8 cellular contexts compared by ENCODE assay signal in the genomic region with DNA sequence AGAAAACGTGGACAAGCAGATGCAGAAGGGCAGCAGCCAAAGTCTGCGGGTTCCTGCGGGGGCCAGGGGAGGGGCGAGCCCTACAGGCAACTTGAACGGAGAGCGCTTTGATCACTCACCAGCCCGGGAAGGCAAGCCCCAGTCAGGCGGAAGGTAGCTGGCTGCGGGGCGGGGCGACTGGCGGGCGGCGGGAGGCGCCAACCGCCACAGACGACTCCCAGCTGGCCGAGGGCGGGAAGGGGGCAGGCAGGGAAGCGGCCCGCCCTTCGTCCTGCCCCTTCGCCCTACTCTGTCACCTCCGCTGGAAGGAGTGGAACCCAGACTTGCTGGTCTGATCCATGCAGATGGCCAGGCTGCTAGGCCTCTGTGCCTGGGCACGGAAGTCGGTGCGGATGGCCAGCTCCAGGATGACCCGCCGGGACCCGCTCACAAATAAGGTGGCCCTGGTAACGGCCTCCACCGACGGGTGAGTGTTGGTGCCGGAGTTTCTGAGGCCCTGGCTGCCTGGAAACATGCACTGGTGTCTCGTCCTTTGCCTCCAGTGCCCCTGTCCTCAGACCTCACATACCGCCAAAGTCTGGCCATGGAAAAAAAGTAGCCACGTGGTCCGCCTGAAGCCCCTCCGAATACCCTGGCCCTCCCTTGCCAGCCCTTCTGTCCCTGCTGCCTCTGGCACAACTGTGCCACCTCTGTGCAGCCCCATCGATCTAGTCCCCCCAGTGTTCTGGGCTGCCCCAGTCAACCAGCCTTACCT. TPM values are rescaled to one million over a fixed set of nuclear protein-coding genes. Genes with fewer than 3 reads are reported as not detected.
DNase-seq lines count a peak whose midpoint lies in the region; ATAC-seq, FAIRE-seq and TF ChIP-seq lines count a peak whose summit lies in the region.
"Not testable (repeated sequence)": the region's sequence is repeated elsewhere in the genome, so short reads cannot be mapped to it uniquely, and the experiment has no call there.

Gene DHRS4L2, plus strand, starts transcription at position 320 of the 754 bp plus-strand sequence. Its CDS starts 19 bp downstream, at position 339.

- H3K4me2 ChIP-seq in endothelial cell of umbilical vein (ENCODE audit: insufficient read depth, low read length), result peak within 1 kb of the TSS; percentile 36

- H3K4me1 Mint-ChIP-seq in CD8-positive, alpha-beta memory T cell, result peaks cover 15 to 22% (median 19%) of the 10 kb centered on the region in 3 donors
- H3K4me1 Mint-ChIP-seq in mesothelial cell of epicardium, result peaks cover 16% of the 10 kb centered on the region

- H3K4me1 ChIP-seq in CD8-positive, alpha-beta memory T cell (ENCODE audit: insufficient read depth, low read length); endothelial cell of umbilical vein (ENCODE audit: control insufficient read depth, extremely low read depth, insufficient read depth, low read length): not testable (repeated sequence)

- H3K9me3 ChIP-seq in CD8-positive, alpha-beta memory T cell (ENCODE audit: low read length); endothelial cell of umbilical vein (replicated peaks; ENCODE audit: control insufficient read depth, insufficient read depth, low read length): not testable (repeated sequence)

- peak within 1 kb of the TSS; percentile 79 to 90 (median 85) for H3K4me3 Mint-ChIP-seq in CD8-positive, alpha-beta memory T cell
- peak within 1 kb of the TSS; percentile 66 for H3K4me3 Mint-ChIP-seq in mesothelial cell of epicardium

- H2AFZ ChIP-seq in endothelial cell of umbilical vein (ENCODE audit: low read depth, low read length), result peak within 1 kb of the TSS; percentile 82

- ATAC-seq in GM19438 (IDR thresholded peaks at IDR 0.05; ENCODE audit: low read depth, unreplicated experiment) (peak; percentile 94), HG03439 (IDR thresholded peaks at IDR 0.05; ENCODE audit: unreplicated experiment) (peak; percentile 90)

- not testable (repeated sequence) for H3K9me1 ChIP-seq in endothelial cell of umbilical vein (replicated peaks; ENCODE audit: control insufficient read depth, extremely low read depth, insufficient read depth, low read length)

- peak within 1 kb of the TSS; percentile 4 to 98 (median 88) for H3K27ac Mint-ChIP-seq in CD8-positive, alpha-beta memory T cell
- peak within 1 kb of the TSS; percentile 78 for H3K27ac Mint-ChIP-seq in mesothelial cell of epicardium

- dilution Hi-C loops in endothelial cell of umbilical vein (cut with MboI; ENCODE audit: extremely low pct_ligation_motif_present, low sequenced_read_pairs), result not testable (repeated sequence)

- POLR2A ChIA-PET in CD8-positive, alpha-beta memory T cell (lab: Charles Lee), result interaction anchor here (1.4 kb wide), 1 partner anchor 152 kb away, joined by 3 read pairs; the partner anchor contains the start of gene EMC9
- POLR2A ChIA-PET in endothelial cell of umbilical vein (lab: Charles Lee), result not testable (repeated sequence)

- peak; percentile 87 for FAIRE-seq in endothelial cell of umbilical vein (lab: Jason Lieb, UNC)

- H3K27me3 Mint-ChIP-seq in CD8-positive, alpha-beta memory T cell; mesothelial cell of epicardium (ENCODE audit: low read depth): not testable (repeated sequence)

- H4K20me1 ChIP-seq in endothelial cell of umbilical vein (replicated peaks; ENCODE audit: control insufficient read depth, extremely low read depth, insufficient read depth, low read length), result not testable (repeated sequence)

- not testable (repeated sequence) for H3K27me3 ChIP-seq in CD8-positive, alpha-beta memory T cell (ENCODE audit: insufficient read depth, low read length, poor library complexity, severe bottlenecking); endothelial cell of umbilical vein (ENCODE audit: control insufficient read depth in 2 of 2, insufficient read depth in 2 of 2, low read length in 2 of 2)

- H3K36me3 ChIP-seq in CD8-positive, alpha-beta memory T cell (ENCODE audit: insufficient read depth, low read length); endothelial cell of umbilical vein (ENCODE audit: control insufficient read depth in 2 of 2, extremely low read depth in 1 of 2, insufficient read depth in 2 of 2, low read length in 2 of 2): not testable (repeated sequence)

- not testable (repeated sequence) for BruUV-seq in endothelial cell of umbilical vein (replicated peaks; lab: Mats Ljungman, UMichigan)

- H3K27ac ChIP-seq in CD8-positive, alpha-beta memory T cell (ENCODE audit: low read depth, low read length); endothelial cell of umbilical vein (ENCODE audit: insufficient read depth, low read depth, low read length): not testable (repeated sequence)

- TF ChIP-seq CTCF in endothelial cell of umbilical vein (IDR thresholded peaks at IDR 0.05; ENCODE audit: extremely low read depth in 1 of 2, insufficient read depth in 1 of 2, low read depth in 1 of 2, low read length in 2 of 2); mesothelial cell of epicardium (IDR thresholded peaks at IDR 0.05; ENCODE audit: unreplicated experiment): not testable (repeated sequence)

- not testable (repeated sequence) for H3K9ac ChIP-seq in endothelial cell of umbilical vein (replicated peaks; ENCODE audit: extremely low read depth, insufficient read depth, low read length)

- TF ChIP-seq POLR2A in endothelial cell of umbilical vein (IDR thresholded peaks at IDR 0.05; ENCODE audit: low read depth, low read length), result not testable (repeated sequence)

- CTCF ChIA-PET in CD8-positive, alpha-beta memory T cell (lab: Charles Lee), result interaction anchor here (1.3 to 1.9 kb wide), 3 partner anchors 70 to 120 kb away, joined by 3 to 7 read pairs (median 4); no protein-coding TSS in a partner anchor
- CTCF ChIA-PET in endothelial cell of umbilical vein (lab: Charles Lee), result interaction anchor here (1.2 kb wide), 1 partner anchor 47 kb away, joined by 4 read pairs; no protein-coding TSS in a partner anchor

- DNase-seq in CD8-positive, alpha-beta memory T cell, result peak; percentile 56 to 75 (median 65)
- DNase-seq in OCI-M1 (lab: John Stamatoyannopoulos, UW), result peak; percentile 90
- peak; percentile 78 for DNase-seq in activated T-cell treated with anti-CD3 and anti-CD28 coated beads for 24 hours (ENCODE audit: low read depth)
- DNase-seq in endothelial cell of umbilical vein (ENCODE audit: low read depth, low spot score), result peak; percentile 64
- DNase-seq in mesothelial cell of epicardium (ENCODE audit: low spot score in 2 of 2, unreplicated experiment in 2 of 2), result peak; percentile 55 to 77
- peak; percentile 49 for DNase-seq in stimulated activated CD8-positive, alpha-beta memory T cell treated with anti-CD3 and anti-CD28 coated beads, Interleukin-12 subunit alpha, Interleukin-12 subunit beta, amount 100 ng/mL, for 1 hour (ENCODE audit: low read depth)

- intact Hi-C loops in endothelial cell of umbilical vein (cut with micrococcal nuclease), result loop anchor here (1.0 kb wide), 1 partner anchor 48 kb away; no protein-coding TSS in a partner anchor

- not testable (repeated sequence) for H3K79me2 ChIP-seq in endothelial cell of umbilical vein (ENCODE audit: control insufficient read depth, insufficient read depth, low read length)

- not testable (repeated sequence) for H3K9me3 Mint-ChIP-seq in CD8-positive, alpha-beta memory T cell; mesothelial cell of epicardium

- H3K36me3 Mint-ChIP-seq in CD8-positive, alpha-beta memory T cell; mesothelial cell of epicardium: not testable (repeated sequence)

- H3K4me3 ChIP-seq in CD8-positive, alpha-beta memory T cell (ENCODE audit: low read length), result peak within 1 kb of the TSS; percentile 50
- peak within 1 kb of the TSS in 1 of 3 experiments; percentile 41 for H3K4me3 ChIP-seq in endothelial cell of umbilical vein (replicated peaks in 1 of 3; ENCODE audit: insufficient read depth in 1 of 3, low read depth in 1 of 3, low read length in 3 of 3)

RNA-seq across cellular contexts. Expression of gene DHRS4L2, which starts in this region (rescaled TPM):
- 10 to 100 TPM; 21.1 to 23.4 TPM for total RNA-seq in CD8-positive, alpha-beta memory T cell
- polyA plus RNA-seq in CD8-positive, alpha-beta memory T cell, result 18.4 TPM
- total RNA-seq in endothelial cell of umbilical vein, result 18.5 and 20.7 TPM in 2 replicates
- 18.2 and 21.9 TPM in 2 replicates for polyA plus RNA-seq in endothelial cell of umbilical vein
- 24.0 and 26.1 TPM in 2 replicates for polyA plus RNA-seq in endothelial cell of umbilical vein (2011; cell fraction: cytosol; rRNA removed)
- 11.4 and 15.6 TPM in 2 replicates for polyA plus RNA-seq in endothelial cell of umbilical vein (2011; cell fraction: nucleus; rRNA removed)
- 18.6 and 20.4 TPM in 2 replicates for polyA plus RNA-seq in endothelial cell of umbilical vein (2012)
- polyA minus RNA-seq in endothelial cell of umbilical vein, result 10.1 and 12.2 TPM in 2 replicates
- 30.6 TPM for polyA minus RNA-seq in endothelial cell of umbilical vein (2011; cell fraction: cytosol; rRNA and poly(A)+ RNA removed)
- polyA minus RNA-seq in endothelial cell of umbilical vein (2011; cell fraction: nucleus; rRNA and poly(A)+ RNA removed), result 2.6 and 3.9 TPM in 2 replicates
- 19.1 to 23.2 TPM (median 22.5 TPM) in 3 replicates for total RNA-seq in mesothelial cell of epicardium
